In the genomic region with DNA sequence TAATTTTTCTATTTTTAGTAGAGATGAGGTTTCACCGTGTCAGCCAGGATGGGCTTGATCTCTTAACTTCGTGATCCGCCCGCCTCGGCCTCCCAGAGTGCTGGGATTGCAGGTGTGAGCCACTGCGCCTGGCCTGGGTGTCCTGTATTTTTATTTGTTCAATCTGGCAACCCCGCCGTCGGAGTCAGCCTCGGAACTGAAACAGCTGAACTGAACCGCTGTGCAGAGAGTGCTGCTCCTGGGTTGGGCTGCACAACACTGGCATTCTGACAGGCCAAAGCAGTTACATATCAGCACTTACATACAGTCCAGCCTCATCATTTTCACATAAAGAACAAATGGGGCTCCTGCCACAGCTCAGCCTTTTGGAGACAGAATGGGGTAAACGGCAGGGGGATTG, we compare ENCODE assay signal across 15 cellular contexts.
"Had no signal": no experiment of that assay in that cellular context is flagged by ENCODE, and none has a peak within 500 bp of the region (broad histone marks: within the 10 kb centered on the region; RNA-seq: fewer than 3 reads in every experiment).

No MANE protein-coding gene starts in this region.

- H3K36me3 ChIP-seq: sigmoid colon, upper lobe of left lung had no signal

- H3K27ac Mint-ChIP-seq: activated CD4-positive, alpha-beta T cell treated with anti-CD3 and anti-CD28 coated beads for 36 hours; activated CD8-positive, alpha-beta T cell treated with anti-CD3 and anti-CD28 coated beads for 36 hours; activated T-helper 1 cell treated with anti-CD3 and anti-CD28 coated beads, Interleukin-12 subunit alpha, Interleukin-12 subunit beta, Interleukin-2, Interleukin-4 antibody, amounts not matched to agents 30 ng/mL and 10 ng/mL and 1 ng/mL, durations not matched to agents 14 hours and 24 hours and 36 hours; stimulated activated naive B cell treated with anti-CD40 and anti-IgM and Interleukin-4, amounts not matched to agents 10 μg/mL and 1 μg/mL and 100 μg/mL, for 72 hours had no signal

- H3K9me3 Mint-ChIP-seq: activated CD8-positive, alpha-beta T cell treated with anti-CD3 and anti-CD28 coated beads for 36 hours; activated T-helper 1 cell treated with anti-CD3 and anti-CD28 coated beads, Interleukin-12 subunit alpha, Interleukin-12 subunit beta, Interleukin-2, Interleukin-4 antibody, amounts not matched to agents 30 ng/mL and 10 ng/mL and 1 ng/mL, durations not matched to agents 14 hours and 24 hours and 36 hours; stimulated activated naive B cell treated with anti-CD40 and anti-IgM and Interleukin-4, amounts not matched to agents 10 μg/mL and 1 μg/mL and 100 μg/mL, for 72 hours had no signal

- H3K27me3 ChIP-seq: sigmoid colon had no signal

- H3K9me3 ChIP-seq: sigmoid colon, upper lobe of left lung had no signal

- H3K36me3 Mint-ChIP-seq: stimulated activated naive B cell treated with anti-CD40 and anti-IgM and Interleukin-4, amounts not matched to agents 10 μg/mL and 1 μg/mL and 100 μg/mL, for 72 hours had no signal

- ATAC-seq: activated CD4-positive, alpha-beta T cell treated with anti-CD3 and anti-CD28 coated beads for 36 hours; activated CD8-positive, alpha-beta T cell treated with anti-CD3 and anti-CD28 coated beads for 36 hours; stimulated activated naive B cell treated with anti-CD40 and anti-IgM and Interleukin-4, amounts not matched to agents 10 μg/mL and 1 μg/mL and 100 μg/mL, for 72 hours had no signal

- H3K4me3 Mint-ChIP-seq: activated CD4-positive, alpha-beta T cell treated with anti-CD3 and anti-CD28 coated beads for 36 hours; activated CD8-positive, alpha-beta T cell treated with anti-CD3 and anti-CD28 coated beads for 36 hours; activated T-helper 1 cell treated with anti-CD3 and anti-CD28 coated beads, Interleukin-12 subunit alpha, Interleukin-12 subunit beta, Interleukin-2, Interleukin-4 antibody, amounts not matched to agents 30 ng/mL and 10 ng/mL and 1 ng/mL, durations not matched to agents 14 hours and 24 hours and 36 hours; stimulated activated naive B cell treated with anti-CD40 and anti-IgM and Interleukin-4, amounts not matched to agents 10 μg/mL and 1 μg/mL and 100 μg/mL, for 72 hours had no signal

- DNase-seq: activated CD4-positive, alpha-beta T cell treated with anti-CD3 and anti-CD28 coated beads for 36 hours; activated CD8-positive, alpha-beta memory T cell treated with anti-CD3 and anti-CD28 coated beads, Interleukin-2, amount 50 U/mL, for 4 hours; activated CD8-positive, alpha-beta T cell treated with anti-CD3 and anti-CD28 coated beads for 36 hours; activated naive CD4-positive, alpha-beta T cell treated with Interleukin-2 at 50 U/mL for 16 hours; amniotic stem cell; dermis blood vessel endothelial cell; hypothalamus; midbrain; sigmoid colon; stimulated activated CD4-positive, alpha-beta T cell treated with anti-CD3 and anti-CD28 coated beads, Interleukin-2, amount 100 ng/mL, for 24 hours; stimulated activated naive B cell treated with anti-CD40 and anti-IgM and Interleukin-4, amounts not matched to agents 10 μg/mL and 1 μg/mL and 100 μg/mL, for 72 hours; substantia nigra had no signal

- H3K27ac ChIP-seq: upper lobe of left lung, VCaP had no signal

- H3K4me3 ChIP-seq: sigmoid colon, upper lobe of left lung had no signal
